29 cellular contexts compared by ENCODE assay signal in the genomic region with DNA sequence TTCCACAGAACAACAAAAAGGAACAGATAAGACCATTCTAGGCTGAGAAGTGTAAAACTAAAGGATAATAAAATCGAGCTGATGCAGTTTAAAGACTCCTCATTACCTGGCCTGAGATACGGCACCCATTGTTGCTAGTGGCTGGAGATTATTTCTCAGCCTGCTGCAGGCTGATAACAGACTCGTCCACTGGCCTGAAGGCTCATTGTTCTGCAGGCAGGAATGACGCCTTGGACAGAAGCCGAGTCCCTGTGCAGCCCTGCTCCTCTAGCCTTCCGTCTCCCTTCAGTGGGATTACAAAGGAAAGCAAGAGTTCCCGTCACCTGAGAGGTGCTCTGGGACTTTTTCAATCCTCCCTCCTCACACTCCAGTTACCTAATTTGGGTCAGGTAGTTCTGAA.
DNase-seq lines count a peak whose midpoint lies in the region; FAIRE-seq and TF ChIP-seq lines count a peak whose summit lies in the region.
"Had no signal": no experiment of that assay in that cellular context is flagged by ENCODE, and none has a peak within 500 bp of the region (broad histone marks: within the 10 kb centered on the region; RNA-seq: fewer than 3 reads in every experiment).

No MANE protein-coding gene starts in this region.

- peaks cover 22% of the 10 kb centered on the region for H3K4me1 Mint-ChIP-seq in nephron
- H3K4me1 Mint-ChIP-seq: B cell; CD8-positive, alpha-beta memory T cell had no signal

- no peaks in the 10 kb centered on the region for H3K79me2 ChIP-seq in H1 (ENCODE audit: control insufficient read depth in 1 of 2, insufficient read depth in 2 of 2, low read length in 2 of 2)

- no peak overlapping the region for H3K4me2 ChIP-seq in H1 (ENCODE audit: insufficient read depth in 1 of 2, low read depth in 2 of 2, low read length in 2 of 2)

- no peak overlapping the region; the same call in 1 of the 2 replicates for H3K18ac ChIP-seq in H1 (ENCODE audit: extremely low read depth, low read length)

- H3K56ac ChIP-seq in H1 (replicated peaks; ENCODE audit: insufficient read length, low read depth, low read length) = no peak overlapping the region

- H3K4me3 ChIP-seq in H1 (ENCODE audit: extremely low read depth in 1 of 4, insufficient read depth in 2 of 4, low read depth in 3 of 4, low read length in 4 of 4) (no peak overlapping the region), ascending aorta (no peak overlapping the region)
- H3K4me3 ChIP-seq: K562 had no signal

- peaks cover 7% of the 10 kb centered on the region; the same call in 1 of the 2 replicates for H3K23me2 ChIP-seq in H1 (ENCODE audit: low read depth, low read length)

- H3K27me3 ChIP-seq in H1 (replicated peaks in 1 of 4; ENCODE audit: control insufficient read depth in 3 of 4, extremely low read depth in 1 of 4, insufficient read depth in 3 of 4, low read length in 3 of 4) = no peaks in the 10 kb centered on the region
- no peaks in the 10 kb centered on the region for H3K27me3 ChIP-seq in ascending aorta

- peaks cover 0 to 2% of the 10 kb centered on the region in 2 experiments for H4K20me1 ChIP-seq in H1 (replicated peaks in 1 of 2; ENCODE audit: control insufficient read depth in 1 of 2, insufficient read depth in 2 of 2, low read length in 2 of 2)

- TF ChIP-seq RAD21 in H1 (IDR thresholded peaks at IDR 0.05 in 1 of 2, conservative IDR thresholded peaks at IDR 0.05 in 1 of 2; ENCODE audit: low read depth in 2 of 2, low read length in 2 of 2) = no peak

- POLR2A ChIA-PET in H1 (lab: Charles Lee; ENCODE audit: partially characterized antibody) = no interaction called here

- H4K5ac ChIP-seq in H1 (ENCODE audit: insufficient read length, low read depth, low read length) = no peak overlapping the region

- H3K4me3 Mint-ChIP-seq in nephron = no peak overlapping the region
- H3K4me3 Mint-ChIP-seq: B cell; CD8-positive, alpha-beta memory T cell had no signal

- H2BK15ac ChIP-seq in H1 (ENCODE audit: low read length) = no peak overlapping the region

- no peak overlapping the region for H2BK5ac ChIP-seq in H1 (ENCODE audit: low read depth, low read length)

- no peaks in the 10 kb centered on the region for H3K36me3 Mint-ChIP-seq in nephron (ENCODE audit: low read depth)
- H3K36me3 Mint-ChIP-seq: CD8-positive, alpha-beta memory T cell had no signal

- H3K14ac ChIP-seq in H1 (ENCODE audit: insufficient read length) = no peak overlapping the region

- intact Hi-C loops in ascending aorta (cut with DNase I) = no loop called here

- no peak overlapping the region for H3K23ac ChIP-seq in H1 (ENCODE audit: insufficient read length)

- H2BK20ac ChIP-seq in H1 (ENCODE audit: low read length) = no peak overlapping the region

- H3K4me1 ChIP-seq in H1 (replicated peaks in 1 of 4; ENCODE audit: control insufficient read depth in 3 of 4, insufficient read depth in 4 of 4, low read length in 3 of 4) (no peaks in the 10 kb centered on the region), ascending aorta (no peaks in the 10 kb centered on the region)

- no peaks in the 10 kb centered on the region for H3K27me3 Mint-ChIP-seq in nephron (ENCODE audit: low read depth)
- H3K27me3 Mint-ChIP-seq: B cell; CD8-positive, alpha-beta memory T cell had no signal

- H3K36me3 ChIP-seq in H1 (ENCODE audit: control insufficient read depth in 2 of 4, insufficient read depth in 4 of 4, low read length in 3 of 4) (no peaks in the 10 kb centered on the region), ascending aorta (no peaks in the 10 kb centered on the region)

- H3K9ac ChIP-seq in H1 (replicated peaks in 1 of 4; ENCODE audit: extremely low read depth in 1 of 4, low read depth in 3 of 4, low read length in 3 of 4) = no peak overlapping the region

- H3K27ac ChIP-seq in H1 (ENCODE audit: low read depth, low read length) = no peak overlapping the region
- H3K27ac ChIP-seq in ascending aorta = no peak overlapping the region
- H3K27ac ChIP-seq: 22Rv1, C4-2B, HL-60, RWPE1 had no signal

- H2AK5ac ChIP-seq in H1 (ENCODE audit: low read depth, low read length) = no peak overlapping the region

- peaks cover 3% of the 10 kb centered on the region for H3K9me3 Mint-ChIP-seq in nephron

- 90% methylated on average over 7 of the region's 7 CpGs; no CpG with 5 or more reads in 1 of the 2 experiments for WGBS in H1 (ENCODE audit: extremely low coverage in 1 of 2, insufficient coverage in 1 of 2, insufficient read length in 1 of 2, insufficient replicate concordance in 2 of 2, low coverage in 1 of 2, low lambda C conversion rate in 2 of 2, missing lambda C conversion rate in 1 of 2), 2 experiments

- no peak for TF ChIP-seq EP300 in H1 (IDR thresholded peaks at IDR 0.05; ENCODE audit: borderline replicate concordance in 1 of 2, low read depth in 2 of 2, low read length in 2 of 2)

- no peaks in the 10 kb centered on the region for H3K79me1 ChIP-seq in H1 (ENCODE audit: low read depth, low read length)

- no peak for TF ChIP-seq POLR2A in H1 (IDR thresholded peaks at IDR 0.05; ENCODE audit: control extremely low read depth in 1 of 2, low read depth in 2 of 2, low read length in 2 of 2)

- no peak overlapping the region for H4K8ac ChIP-seq in H1 (ENCODE audit: extremely low read depth, insufficient read depth, low read length)

- no peak overlapping the region for H3K4ac ChIP-seq in H1 (replicated peaks; ENCODE audit: insufficient read length, low read depth, low read length)

- H2AFZ ChIP-seq in H1 (ENCODE audit: low read length) = peak overlapping the region; percentile 80; the same call in 1 of the 2 replicates

- CTCF ChIA-PET in H1 (lab: Charles Lee; ENCODE audit: partially characterized antibody) = interaction anchor here (0.6 to 1.2 kb wide), 2 partner anchors 18 to 242 kb away, joined by 3 read pairs; no protein-coding TSS in a partner anchor

- no peak for FAIRE-seq in H1 (lab: Jason Lieb, UNC)
- FAIRE-seq: GM12891, H54, K562 had no signal

- H3K9me3 ChIP-seq in H1 (ENCODE audit: insufficient read depth in 2 of 2, low read depth in 1 of 2, low read length in 1 of 2) (no peaks in the 10 kb centered on the region), ascending aorta (no peaks in the 10 kb centered on the region)

- DNase-seq in NCI-H146 (lab: John Stamatoyannopoulos, UW) = peak; percentile 25
- no peak for DNase-seq in NCI-H146 treated with DMSO at 0.1 percent for 48 hours (lab: John Stamatoyannopoulos, UW; ENCODE audit: unreplicated experiment)
- peak; percentile 45 for DNase-seq in OCI-M1 (lab: John Stamatoyannopoulos, UW)
- no peak for DNase-seq in H1 (ENCODE audit: low read depth in 1 of 2, low spot score in 2 of 2)
- DNase-seq in HuH-7.5 (ENCODE audit: low spot score) = no peak
- no peak for DNase-seq in ascending aorta (ENCODE audit: low spot score in 2 of 2)
- DNase-seq in SIG-M5 treated with dmso at 0.1 percent for 504 hours (lab: John Stamatoyannopoulos, UW; ENCODE audit: unreplicated experiment) = no peak
- DNase-seq: CD8-positive, alpha-beta memory T cell; DMS 273 treated with DMSO at 0.1 percent for 48 hours; DMS79; EL; GF-D8; Kasumi-1; NCI-H1092 treated with DMSO at 0.1 percent for 48 hours; NCI-H1436 treated with DMSO at 0.1 percent for 48 hours; NCI-H2029; NCI-H446 treated with DMSO at 0.1 percent for 48 hours; NCI-H526; NCI-H82; SIG-M5 had no signal

- H2BK12ac ChIP-seq in H1 (ENCODE audit: low read depth, low read length) = no peak overlapping the region

- TF ChIP-seq CTCF in H1 (IDR thresholded peaks at IDR 0.05; ENCODE audit: control extremely low read depth in 1 of 3, insufficient read depth in 1 of 3, low read depth in 1 of 3, low read length in 3 of 3) = no peak
- TF ChIP-seq CTCF in nephron (IDR thresholded peaks at IDR 0.05; ENCODE audit: unreplicated experiment in 3 of 3) = no peak
- TF ChIP-seq CTCF in ascending aorta (IDR thresholded peaks at IDR 0.05) = no peak

- peak overlapping the region in 2 of 3 experiments; percentile 46 to 81 for H3K27ac Mint-ChIP-seq in nephron
- H3K27ac Mint-ChIP-seq: B cell; CD8-positive, alpha-beta memory T cell had no signal

- H4K91ac ChIP-seq in H1 (replicated peaks; ENCODE audit: insufficient read length, low read length) = no peak overlapping the region

- H2BK120ac ChIP-seq in H1 (replicated peaks; ENCODE audit: low read depth, low read length) = no peak overlapping the region

TF ChIP-seq in H1, 55 proteins besides CTCF, POLR2A, EP300 and RAD21 (continues in another document):
- no peak for TF ChIP-seq SP2 (IDR thresholded peaks at IDR 0.05; ENCODE audit: low read length)
- no peak for TF ChIP-seq GTF2F1 (IDR thresholded peaks at IDR 0.05; ENCODE audit: borderline replicate concordance, low read depth, low read length)
- no peak for TF ChIP-seq EGR1 (IDR thresholded peaks at IDR 0.05; ENCODE audit: borderline replicate concordance, low read depth, low read length)
- TF ChIP-seq, protein P1, sequence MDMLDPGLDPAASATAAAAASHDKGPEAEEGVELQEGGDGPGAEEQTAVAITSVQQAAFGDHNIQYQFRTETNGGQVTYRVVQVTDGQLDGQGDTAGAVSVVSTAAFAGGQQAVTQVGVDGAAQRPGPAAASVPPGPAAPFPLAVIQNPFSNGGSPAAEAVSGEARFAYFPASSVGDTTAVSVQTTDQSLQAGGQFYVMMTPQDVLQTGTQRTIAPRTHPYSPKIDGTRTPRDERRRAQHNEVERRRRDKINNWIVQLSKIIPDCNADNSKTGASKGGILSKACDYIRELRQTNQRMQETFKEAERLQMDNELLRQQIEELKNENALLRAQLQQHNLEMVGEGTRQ (IDR thresholded peaks at IDR 0.05; ENCODE audit: low read length) = no peak
- no peak for TF ChIP-seq TAF1 (IDR thresholded peaks at IDR 0.05; ENCODE audit: low read depth, low read length)
- no peak for TF ChIP-seq NRF1 (IDR thresholded peaks at IDR 0.05; ENCODE audit: low read depth, low read length)
- no peak for TF ChIP-seq ZNF274 (IDR thresholded peaks at IDR 0.05; ENCODE audit: borderline replicate concordance, extremely low read depth, low read length)
- TF ChIP-seq TAF7 (optimal IDR thresholded peaks at IDR 0.05; ENCODE audit: borderline replicate concordance, low read depth, low read length) = no peak
- no peak for TF ChIP-seq MAFK (IDR thresholded peaks at IDR 0.05; ENCODE audit: low read depth, low read length)
- TF ChIP-seq, protein P2, sequence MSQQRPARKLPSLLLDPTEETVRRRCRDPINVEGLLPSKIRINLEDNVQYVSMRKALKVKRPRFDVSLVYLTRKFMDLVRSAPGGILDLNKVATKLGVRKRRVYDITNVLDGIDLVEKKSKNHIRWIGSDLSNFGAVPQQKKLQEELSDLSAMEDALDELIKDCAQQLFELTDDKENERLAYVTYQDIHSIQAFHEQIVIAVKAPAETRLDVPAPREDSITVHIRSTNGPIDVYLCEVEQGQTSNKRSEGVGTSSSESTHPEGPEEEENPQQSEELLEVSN (IDR thresholded peaks at IDR 0.05) = no peak
- no peak for TF ChIP-seq SIRT6 (IDR thresholded peaks at IDR 0.05; ENCODE audit: low read length)
- TF ChIP-seq TBP (IDR thresholded peaks at IDR 0.05; ENCODE audit: low read depth, low read length) = no peak
- TF ChIP-seq PHF8 (conservative IDR thresholded peaks at IDR 0.05; ENCODE audit: low read depth, low read length) = no peak
- TF ChIP-seq KDM5A (IDR thresholded peaks at IDR 0.05; ENCODE audit: low read length) = no peak
- no peak for TF ChIP-seq SRF (IDR thresholded peaks at IDR 0.05; ENCODE audit: low read depth, low read length)
- TF ChIP-seq RFX5 (IDR thresholded peaks at IDR 0.05; ENCODE audit: borderline replicate concordance, low read depth, low read length) = no peak

Comparison
In these comparisons a context has a peak if more than half of its experiments do, and no peak if none do; other contexts are left out.
1. DNase-seq: peak in NCI-H146 (single experiment) and OCI-M1 (single experiment); none in NCI-H146 treated with DMSO at 0.1 percent for 48 hours (single experiment), H1 (0 of 2), HuH-7.5 (single experiment), ascending aorta (0 of 2) and SIG-M5 treated with dmso at 0.1 percent for 504 hours (single experiment).